In the genomic region with DNA sequence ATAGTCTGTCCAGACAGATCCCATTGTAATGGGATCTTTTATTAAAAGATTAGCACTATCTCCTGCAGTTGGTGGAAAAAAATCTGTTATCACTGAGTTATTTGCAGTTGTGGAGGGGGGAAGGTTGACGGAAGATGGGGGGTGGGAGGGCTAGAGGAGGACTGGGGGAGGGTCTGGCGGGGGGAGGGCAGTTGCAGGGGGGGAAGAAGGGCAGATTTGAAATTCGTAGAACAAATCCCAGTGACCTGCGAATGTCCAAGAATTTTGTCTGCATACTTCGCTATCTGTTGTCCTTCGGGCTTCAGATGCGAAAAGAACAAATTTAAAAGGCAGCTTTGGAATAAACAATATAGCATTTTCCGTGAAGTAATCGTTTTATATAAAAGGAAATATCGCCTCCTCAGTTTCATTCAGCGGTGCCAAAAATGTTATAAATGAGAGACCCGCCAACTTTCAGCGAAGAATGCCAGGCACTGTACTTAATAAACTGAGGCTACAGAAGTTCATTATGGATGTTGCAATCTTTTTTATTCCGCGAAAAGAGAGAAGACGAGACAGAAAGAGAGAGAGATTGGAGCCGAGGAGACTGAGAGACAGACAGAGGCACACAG, we compare ENCODE assay signal across 8 cellular contexts. TPM values are rescaled to one million over a fixed set of nuclear protein-coding genes. Genes with fewer than 3 reads are reported as not detected.
DNase-seq lines count a peak whose midpoint lies in the region; ATAC-seq and TF ChIP-seq lines count a peak whose summit lies in the region.

No MANE protein-coding gene starts in this region.

- peaks cover 7% of the 10 kb centered on the region for H3K4me1 ChIP-seq in smooth muscle cell (ENCODE audit: low read depth)

- H3K4me3 ChIP-seq in SU-DHL-6 (ENCODE audit: insufficient read depth, low read length, poor library complexity, severe bottlenecking) (peak overlapping the region; percentile 34), smooth muscle cell (peak overlapping the region; percentile 92)

- H3K9me2 ChIP-seq in SU-DHL-6 (replicated peaks; ENCODE audit: insufficient read depth, low read length) = no peaks in the 10 kb centered on the region

- WGBS in smooth muscle cell (ENCODE audit: low lambda C conversion rate) = under 1% methylated on average over 16 of the region's 17 CpGs

- TF ChIP-seq CTCF in SU-DHL-6 (IDR thresholded peaks at IDR 0.05; ENCODE audit: insufficient read depth, low read length, poor library complexity, severe bottlenecking) (no peak), smooth muscle cell (IDR thresholded peaks at IDR 0.05; ENCODE audit: borderline replicate concordance, insufficient read depth, poor library complexity, severe bottlenecking) (no peak)

- ATAC-seq in left lobe of liver = no peak

- peaks cover 14% of the 10 kb centered on the region for H3F3A ChIP-seq in SU-DHL-6 (ENCODE audit: insufficient read depth)
- peaks cover 4% of the 10 kb centered on the region for H3F3A ChIP-seq in smooth muscle cell (ENCODE audit: low read depth)

- peak overlapping the region; percentile 80 for H2AFZ ChIP-seq in SU-DHL-6 (ENCODE audit: low read depth, low read length, severe bottlenecking)
- peak overlapping the region; percentile 99 for H2AFZ ChIP-seq in smooth muscle cell (ENCODE audit: low read depth)

- H3K79me2 ChIP-seq in SU-DHL-6 (ENCODE audit: insufficient read depth, low read length) (no peaks in the 10 kb centered on the region), smooth muscle cell (ENCODE audit: low read depth) (peaks cover 10% of the 10 kb centered on the region)

- H3K36me3 ChIP-seq in SU-DHL-6 (ENCODE audit: low read length) (no peaks in the 10 kb centered on the region), smooth muscle cell (ENCODE audit: low read depth) (peaks cover 2% of the 10 kb centered on the region)

- H3K4me2 ChIP-seq in SU-DHL-6 (ENCODE audit: low read depth, low read length, poor library complexity, severe bottlenecking) (peak overlapping the region; percentile 84), smooth muscle cell (peak overlapping the region; percentile 100)

- H3K27ac ChIP-seq in SU-DHL-6 (ENCODE audit: low read depth, low read length) (no peak overlapping the region), smooth muscle cell (ENCODE audit: low read depth) (peak overlapping the region; percentile 72)

- H3K9me3 ChIP-seq in SU-DHL-6 (ENCODE audit: insufficient read depth, low read length) (no peaks in the 10 kb centered on the region), smooth muscle cell (replicated peaks; ENCODE audit: low read depth) (no peaks in the 10 kb centered on the region)

- H3K9ac ChIP-seq in SU-DHL-6 (ENCODE audit: low read length) (peak overlapping the region; percentile 41), smooth muscle cell (ENCODE audit: low read depth) (peak overlapping the region; percentile 78)

- H4K20me1 ChIP-seq in SU-DHL-6 (ENCODE audit: low read depth, low read length) = no peaks in the 10 kb centered on the region
- H4K20me1 ChIP-seq in smooth muscle cell (ENCODE audit: low read depth) = no peaks in the 10 kb centered on the region

- H3K27me3 ChIP-seq in SU-DHL-6 (ENCODE audit: low read length) (no peaks in the 10 kb centered on the region), smooth muscle cell (ENCODE audit: low read depth) (no peaks in the 10 kb centered on the region)

- DNase-seq in NCI-H1694 treated with DMSO at 0.1 percent for 48 hours (lab: John Stamatoyannopoulos, UW) (peak; percentile 22), NCI-H1694 (lab: John Stamatoyannopoulos, UW) (no peak), germinal center (ENCODE audit: low spot score) (peak; percentile 7), smooth muscle cell (lab: John Stamatoyannopoulos, UW; ENCODE audit: unreplicated experiment) (no peak), left lobe of liver (ENCODE audit: low spot score) (no peak)
- DNase-seq in stimulated activated CD8-positive, alpha-beta memory T cell treated with anti-CD3 and anti-CD28 coated beads, Interleukin-4, amount 100 ng/mL, for 48 hours = no peak
- no peak for DNase-seq in activated naive CD4-positive, alpha-beta T cell (lab: John Stamatoyannopoulos, UW)

RNA-seq across cellular contexts. Expression of gene FST, which starts 1.3 kb away (rescaled TPM):
- 31.6 and 52.6 TPM in 2 replicates for total RNA-seq in smooth muscle cell
- 95.5 and 130 TPM in 2 replicates for polyA plus RNA-seq in smooth muscle cell
- total RNA-seq in left lobe of liver = 16.9 TPM

Comparison
In these comparisons a context has a peak if more than half of its experiments do, and no peak if none do; other contexts are left out.
1. DNase-seq: peak in NCI-H1694 treated with DMSO at 0.1 percent for 48 hours (single experiment) and germinal center (single experiment); none in NCI-H1694 (single experiment), smooth muscle cell (single experiment), stimulated activated CD8-positive, alpha-beta memory T cell treated with anti-CD3 and anti-CD28 coated beads, Interleukin-4, amount 100 ng/mL, for 48 hours (single experiment), left lobe of liver (single experiment) and activated naive CD4-positive, alpha-beta T cell (0 of 4).